Comparison of ENCODE assay signal across 31 cellular contexts in the genomic region with DNA sequence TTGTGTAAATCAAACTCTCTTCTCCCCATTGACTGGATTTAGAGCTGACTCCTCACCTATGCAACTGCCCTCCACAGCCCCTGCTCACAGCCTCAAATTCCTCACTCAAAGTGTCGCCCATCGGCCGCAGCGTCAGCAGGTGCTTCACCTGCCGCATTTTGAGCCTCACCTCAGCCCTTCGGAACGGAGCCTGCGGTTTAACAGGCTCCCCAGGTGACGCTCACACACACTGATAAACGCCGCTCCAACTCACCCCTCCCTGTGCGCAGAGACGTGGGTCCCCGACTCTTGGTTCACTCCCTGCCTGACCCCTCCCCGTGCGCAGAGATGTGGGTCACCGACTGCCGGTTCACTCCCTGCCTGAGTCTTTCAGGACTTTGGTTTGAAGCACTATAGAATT. TPM values are rescaled to one million over a fixed set of nuclear protein-coding genes. Genes with fewer than 3 reads are reported as not detected.
DNase-seq lines count a peak whose midpoint lies in the region; ATAC-seq, FAIRE-seq and TF ChIP-seq lines count a peak whose summit lies in the region.
"Had no signal": no experiment of that assay in that cellular context is flagged by ENCODE, and none has a peak within 500 bp of the region (broad histone marks: within the 10 kb centered on the region; RNA-seq: fewer than 3 reads in every experiment).

No MANE protein-coding gene starts in this region.

- no peak overlapping the region for H3K4me3 ChIP-seq in CD8-positive, alpha-beta memory T cell (ENCODE audit: low read length)
- H3K4me3 ChIP-seq in H1 (ENCODE audit: extremely low read depth in 1 of 4, insufficient read depth in 2 of 4, low read depth in 3 of 4, low read length in 4 of 4) (no peak overlapping the region), sigmoid colon (no peak overlapping the region), suprapubic skin (no peak overlapping the region)
- H3K4me3 ChIP-seq: Peyer's patch, SJCRH30 had no signal

- no peak overlapping the region for H2BK120ac ChIP-seq in H1 (replicated peaks; ENCODE audit: low read depth, low read length)

- TF ChIP-seq CTCF in H1 (IDR thresholded peaks at IDR 0.05; ENCODE audit: control extremely low read depth in 1 of 3, insufficient read depth in 1 of 3, low read depth in 1 of 3, low read length in 3 of 3) (no peak), sigmoid colon (IDR thresholded peaks at IDR 0.05) (no peak), suprapubic skin (IDR thresholded peaks at IDR 0.05) (no peak)

- POLR2A ChIA-PET in CD8-positive, alpha-beta memory T cell (lab: Charles Lee): interaction anchor here (0.7 kb wide), 1 partner anchor 13 kb away, joined by 4 read pairs; no protein-coding TSS in a partner anchor
- POLR2A ChIA-PET in H1 (lab: Charles Lee; ENCODE audit: partially characterized antibody): no interaction called here

- H2BK5ac ChIP-seq in H1 (ENCODE audit: low read depth, low read length): no peak overlapping the region

- peaks cover 4% of the 10 kb centered on the region for H3K36me3 ChIP-seq in CD8-positive, alpha-beta memory T cell (ENCODE audit: insufficient read depth, low read length)
- no peaks in the 10 kb centered on the region for H3K36me3 ChIP-seq in H1 (ENCODE audit: control insufficient read depth in 2 of 4, insufficient read depth in 4 of 4, low read length in 3 of 4)
- no peaks in the 10 kb centered on the region for H3K36me3 ChIP-seq in sigmoid colon
- H3K36me3 ChIP-seq in suprapubic skin: no peaks in the 10 kb centered on the region
- H3K36me3 ChIP-seq: Peyer's patch, SJCRH30 had no signal

- H4K20me1 ChIP-seq in H1 (replicated peaks in 1 of 2; ENCODE audit: control insufficient read depth in 1 of 2, insufficient read depth in 2 of 2, low read length in 2 of 2): no peaks in the 10 kb centered on the region

- no peak for TF ChIP-seq POLR2A in H1 (IDR thresholded peaks at IDR 0.05; ENCODE audit: control extremely low read depth in 1 of 2, low read depth in 2 of 2, low read length in 2 of 2)
- no peak for TF ChIP-seq POLR2A in sigmoid colon (IDR thresholded peaks at IDR 0.05)
- TF ChIP-seq POLR2A in suprapubic skin (IDR thresholded peaks at IDR 0.05): no peak
- no peak for TF ChIP-seq POLR2A in GM12892 (IDR thresholded peaks at IDR 0.05; ENCODE audit: low read depth, low read length)

- CTCF ChIA-PET in CD8-positive, alpha-beta memory T cell (lab: Charles Lee): no interaction called here
- CTCF ChIA-PET in H1 (lab: Charles Lee; ENCODE audit: partially characterized antibody): no interaction called here

- TF ChIP-seq RAD21 in H1 (IDR thresholded peaks at IDR 0.05 in 1 of 2, conservative IDR thresholded peaks at IDR 0.05 in 1 of 2; ENCODE audit: low read depth in 2 of 2, low read length in 2 of 2): no peak

- DNase-seq in activated T-cell treated with anti-CD3 and anti-CD28 coated beads, Interleukin-2, amount 50 U/mL, for 72 hours: no peak
- DNase-seq in activated T-cell treated with anti-CD3 and anti-CD28 coated beads for 4 hours (no peak), H1 (ENCODE audit: low read depth in 1 of 2, low spot score in 2 of 2) (no peak), sigmoid colon (peak; percentile 26), suprapubic skin (ENCODE audit: low spot score in 2 of 2) (no peak), GM12892 (ENCODE audit: insufficient read length) (no peak)
- DNase-seq in CD8-positive, alpha-beta memory T cell: no peak
- no peak for DNase-seq in stimulated activated naive CD4-positive, alpha-beta T cell treated with Interleukin-2 at 50 U/mL for 16 hours (lab: John Stamatoyannopoulos, UW)
- DNase-seq: activated CD4-positive, alpha-beta T cell treated with anti-CD3 and anti-CD28 coated beads for 4 hours; activated T-cell treated with anti-CD3 and anti-CD28 coated beads, Interleukin-2, amount 50 U/mL, for 1 hour; DND-41; GOT3; IMR-90; islet precursor cell; left ventricle myocardium superior; MV-4-11; NCI-H1436; NCI-H345; NCI-H748 treated with DMSO at 0.1 percent for 48 hours; SJCRH30; stimulated activated CD4-positive, alpha-beta T cell treated with anti-CD3 and anti-CD28 coated beads, Interleukin-4, amount 100 ng/mL, for 24 hours; substantia nigra; SW 1271; T-helper 9 cell had no signal

- H3K79me2 ChIP-seq in H1 (ENCODE audit: control insufficient read depth in 1 of 2, insufficient read depth in 2 of 2, low read length in 2 of 2): no peaks in the 10 kb centered on the region

- 89% methylated on average over 18 of the region's 18 CpGs; no CpG with 5 or more reads in 1 of the 2 experiments for WGBS in H1 (ENCODE audit: extremely low coverage in 1 of 2, insufficient coverage in 1 of 2, insufficient read length in 1 of 2, insufficient replicate concordance in 2 of 2, low coverage in 1 of 2, low lambda C conversion rate in 2 of 2, missing lambda C conversion rate in 1 of 2), 2 experiments
- WGBS in sigmoid colon, 2 donors: 96% methylated on average over 18 of the region's 18 CpGs
- WGBS in suprapubic skin: 94% methylated on average over 18 of the region's 18 CpGs

- H2BK15ac ChIP-seq in H1 (ENCODE audit: low read length): no peak overlapping the region

- no peak overlapping the region for H3K27ac ChIP-seq in CD8-positive, alpha-beta memory T cell (ENCODE audit: low read depth, low read length)
- H3K27ac ChIP-seq in H1 (ENCODE audit: low read depth, low read length) (no peak overlapping the region), sigmoid colon (no peak overlapping the region), suprapubic skin (no peak overlapping the region)
- H3K27ac ChIP-seq: Peyer's patch, SJCRH30 had no signal

- H3K9me3 ChIP-seq in CD8-positive, alpha-beta memory T cell (ENCODE audit: low read length): no peaks in the 10 kb centered on the region
- no peaks in the 10 kb centered on the region for H3K9me3 ChIP-seq in H1 (ENCODE audit: insufficient read depth in 2 of 2, low read depth in 1 of 2, low read length in 1 of 2)
- H3K9me3 ChIP-seq in sigmoid colon: no peaks in the 10 kb centered on the region
- no peaks in the 10 kb centered on the region for H3K9me3 ChIP-seq in suprapubic skin
- H3K9me3 ChIP-seq: Peyer's patch, SJCRH30 had no signal

- H3K23me2 ChIP-seq in H1 (ENCODE audit: low read depth, low read length): no peaks in the 10 kb centered on the region

- H3K4me3 Mint-ChIP-seq in activated T-cell treated with anti-CD3 and anti-CD28 coated beads, Interleukin-2, amount 50 U/mL, for 72 hours: no peak overlapping the region
- H3K4me3 Mint-ChIP-seq in CD8-positive, alpha-beta memory T cell: no peak overlapping the region
- H3K4me3 Mint-ChIP-seq: CD14-positive monocyte, mesothelial cell of epicardium, type B pancreatic cell had no signal

- no peak overlapping the region for H2BK12ac ChIP-seq in H1 (ENCODE audit: low read depth, low read length)

- no peak for ATAC-seq in activated T-cell treated with anti-CD3 and anti-CD28 coated beads, Interleukin-2, amount 50 U/mL, for 72 hours (replicated peaks in 1 of 2)
- ATAC-seq: esophagus mucosa, left ventricle myocardium superior had no signal

- TF ChIP-seq EP300 in H1 (IDR thresholded peaks at IDR 0.05; ENCODE audit: borderline replicate concordance in 1 of 2, low read depth in 2 of 2, low read length in 2 of 2) (no peak), sigmoid colon (IDR thresholded peaks at IDR 0.05) (no peak), suprapubic skin (IDR thresholded peaks at IDR 0.05) (no peak)

- no peak overlapping the region for H4K5ac ChIP-seq in H1 (ENCODE audit: insufficient read length, low read depth, low read length)

- H3K4me2 ChIP-seq in H1 (ENCODE audit: insufficient read depth in 1 of 2, low read depth in 2 of 2, low read length in 2 of 2): no peak overlapping the region

- no peak overlapping the region for H4K91ac ChIP-seq in H1 (replicated peaks; ENCODE audit: insufficient read length, low read length)

- H3K27ac Mint-ChIP-seq in activated T-cell treated with anti-CD3 and anti-CD28 coated beads, Interleukin-2, amount 50 U/mL, for 72 hours: peak overlapping the region; percentile 45
- H3K27ac Mint-ChIP-seq in CD8-positive, alpha-beta memory T cell: peak overlapping the region in 6 of 8 donors; percentile 36 to 88 (median 72)
- H3K27ac Mint-ChIP-seq: CD14-positive monocyte, mesothelial cell of epicardium, type B pancreatic cell had no signal

- no peak overlapping the region for H3K23ac ChIP-seq in H1 (ENCODE audit: insufficient read length)

- peaks cover 11 to 28% of the 10 kb centered on the region in 2 donors for H3K36me3 Mint-ChIP-seq in activated T-cell treated with anti-CD3 and anti-CD28 coated beads, Interleukin-2, amount 50 U/mL, for 72 hours (ENCODE audit: insufficient read depth in 2 of 2)
- peaks cover 10 to 54% (median 15%) of the 10 kb centered on the region in 3 donors for H3K36me3 Mint-ChIP-seq in CD8-positive, alpha-beta memory T cell
- H3K36me3 Mint-ChIP-seq: CD14-positive monocyte had no signal

- H3K4me1 Mint-ChIP-seq in activated T-cell treated with anti-CD3 and anti-CD28 coated beads, Interleukin-2, amount 50 U/mL, for 72 hours (ENCODE audit: low read depth): peaks cover 60% of the 10 kb centered on the region
- peaks cover 58 to 80% (median 74%) of the 10 kb centered on the region in 3 donors for H3K4me1 Mint-ChIP-seq in CD8-positive, alpha-beta memory T cell

- no peaks in the 10 kb centered on the region for H3K27me3 Mint-ChIP-seq in activated T-cell treated with anti-CD3 and anti-CD28 coated beads, Interleukin-2, amount 50 U/mL, for 72 hours (ENCODE audit: low read depth)
- H3K27me3 Mint-ChIP-seq in CD8-positive, alpha-beta memory T cell: no peaks in the 10 kb centered on the region
- H3K27me3 Mint-ChIP-seq: type B pancreatic cell had no signal

- FAIRE-seq in H1 (lab: Jason Lieb, UNC) (no peak), GM12892 (lab: Jason Lieb, UNC) (no peak)
- FAIRE-seq: D721Med had no signal

- H3K4ac ChIP-seq in H1 (replicated peaks; ENCODE audit: insufficient read length, low read depth, low read length): no peak overlapping the region

- intact Hi-C loops in sigmoid colon (cut with DNase I): no loop called here

- no peak overlapping the region for H3K56ac ChIP-seq in H1 (replicated peaks; ENCODE audit: insufficient read length, low read depth, low read length)

- H3K14ac ChIP-seq in H1 (ENCODE audit: insufficient read length): no peak overlapping the region

- H4K8ac ChIP-seq in H1 (ENCODE audit: extremely low read depth, insufficient read depth, low read length): peak overlapping the region; percentile 79; the same call in 1 of the 2 replicates

- H2AK5ac ChIP-seq in H1 (ENCODE audit: low read depth, low read length): no peak overlapping the region

- H2AFZ ChIP-seq in H1 (ENCODE audit: low read length): no peak overlapping the region

- no peak overlapping the region for H3K9ac ChIP-seq in H1 (replicated peaks in 1 of 4; ENCODE audit: extremely low read depth in 1 of 4, low read depth in 3 of 4, low read length in 3 of 4)

- H3K9me3 Mint-ChIP-seq in activated T-cell treated with anti-CD3 and anti-CD28 coated beads, Interleukin-2, amount 50 U/mL, for 72 hours: peaks cover 2% of the 10 kb centered on the region in 2 donors
- peaks cover 0 to 2% (median 0%) of the 10 kb centered on the region in 5 donors for H3K9me3 Mint-ChIP-seq in CD8-positive, alpha-beta memory T cell

- no peak overlapping the region for H3K18ac ChIP-seq in H1 (ENCODE audit: extremely low read depth, low read length)

- peaks cover 36% of the 10 kb centered on the region for H3K4me1 ChIP-seq in CD8-positive, alpha-beta memory T cell (ENCODE audit: insufficient read depth, low read length)
- H3K4me1 ChIP-seq in H1 (replicated peaks in 1 of 4; ENCODE audit: control insufficient read depth in 3 of 4, insufficient read depth in 4 of 4, low read length in 3 of 4) (no peaks in the 10 kb centered on the region), sigmoid colon (no peaks in the 10 kb centered on the region), suprapubic skin (no peaks in the 10 kb centered on the region)
- H3K4me1 ChIP-seq: SJCRH30 had no signal

- H3K27me3 ChIP-seq in CD8-positive, alpha-beta memory T cell (ENCODE audit: insufficient read depth, low read length, poor library complexity, severe bottlenecking): no peaks in the 10 kb centered on the region
- H3K27me3 ChIP-seq in H1 (replicated peaks in 1 of 4; ENCODE audit: control insufficient read depth in 3 of 4, extremely low read depth in 1 of 4, insufficient read depth in 3 of 4, low read length in 3 of 4): no peaks in the 10 kb centered on the region
- no peaks in the 10 kb centered on the region for H3K27me3 ChIP-seq in sigmoid colon
- H3K27me3 ChIP-seq in suprapubic skin: peaks cover 11% of the 10 kb centered on the region
- H3K27me3 ChIP-seq: Peyer's patch, SJCRH30 had no signal

- H3K79me1 ChIP-seq in H1 (ENCODE audit: low read depth, low read length): no peaks in the 10 kb centered on the region; the same call in 1 of the 2 replicates

- H2BK20ac ChIP-seq in H1 (ENCODE audit: low read length): no peak overlapping the region

RNA-seq across cellular contexts. Expression of a gene that starts 57.1 kb away (rescaled TPM):
- total RNA-seq in activated T-cell treated with anti-CD3 and anti-CD28 coated beads, Interleukin-2, amount 50 U/mL, for 72 hours: 100 to 1,000 TPM; 101 to 114 TPM
- total RNA-seq in CD8-positive, alpha-beta memory T cell: 10 to 100 TPM; 68.4 to 72.1 TPM
- polyA plus RNA-seq in CD8-positive, alpha-beta memory T cell: 40.9 TPM
- total RNA-seq in H1 (2021; fragmentation: NEBNext Ultra II Directional; extraction: Animal tissue kit (Norgen Biotek cat#: 25700)): 29.8 and 33.4 TPM in 2 replicates
- 12.6 and 15.1 TPM in 2 replicates for polyA plus RNA-seq in H1 (2011; rRNA removed)
- polyA plus RNA-seq in H1 (2011; cell fraction: cytosol; rRNA removed): 13.2 TPM
- 24.4 TPM for polyA plus RNA-seq in H1 (2011; cell fraction: nucleus; rRNA removed)
- polyA plus RNA-seq in H1 (2012, experiment 1 of 2): 14.3 to 24.3 TPM (median 22.7 TPM) in 4 replicates
- 11.5 TPM for polyA plus RNA-seq in H1 (2012, experiment 2 of 2)
- polyA plus RNA-seq in H1 (2013, experiment 1 of 2): 22.1 TPM
- 21.7 TPM for polyA plus RNA-seq in H1 (2013, experiment 2 of 2)
- 18.1 and 21.5 TPM in 2 replicates for polyA minus RNA-seq in H1 (2011; rRNA and poly(A)+ RNA removed)
- 9.8 TPM for polyA minus RNA-seq in H1 (2011; cell fraction: cytosol; rRNA and poly(A)+ RNA removed)
- 8.6 TPM for polyA minus RNA-seq in H1 (2011; cell fraction: nucleus; rRNA and poly(A)+ RNA removed)
- under 1 TPM in 3 of 4 donors, not detected in 1; 0.14 to 0.71 (median 0.33) TPM for total RNA-seq in sigmoid colon
- polyA plus RNA-seq in sigmoid colon: 10 to 100 TPM in 1 of 3 donors, under 1 TPM in 2; 0.60 to 22.4 (median 0.92) TPM
- under 1 TPM in 3 of 4 donors, not detected in 1; 0.24 to 0.38 (median 0.29) TPM for total RNA-seq in suprapubic skin
- polyA plus RNA-seq in GM12892 (2012; ENCODE audit: missing spikeins): 18.4 TPM
- total RNA-seq: fibroblast of villous mesenchyme, SJCRH30 had no signal

Comparison
In these comparisons a context has a peak if more than half of its experiments do, and no peak if none do; other contexts are left out.
1. RNA of a gene that starts 57.1 kb away (total RNA-seq): 101 to 114 TPM in activated T-cell treated with anti-CD3 and anti-CD28 coated beads, Interleukin-2, amount 50 U/mL, for 72 hours, 68.4 to 72.1 TPM in CD8-positive, alpha-beta memory T cell and 29.8 to 33.4 TPM in H1; 0.24 to 0.38 TPM in suprapubic skin and 0.14 to 0.71 TPM in sigmoid colon; every median in the first group is over 10 times any median in the second.